ENCODE assay signal across 1 cellular context in the genomic region with DNA sequence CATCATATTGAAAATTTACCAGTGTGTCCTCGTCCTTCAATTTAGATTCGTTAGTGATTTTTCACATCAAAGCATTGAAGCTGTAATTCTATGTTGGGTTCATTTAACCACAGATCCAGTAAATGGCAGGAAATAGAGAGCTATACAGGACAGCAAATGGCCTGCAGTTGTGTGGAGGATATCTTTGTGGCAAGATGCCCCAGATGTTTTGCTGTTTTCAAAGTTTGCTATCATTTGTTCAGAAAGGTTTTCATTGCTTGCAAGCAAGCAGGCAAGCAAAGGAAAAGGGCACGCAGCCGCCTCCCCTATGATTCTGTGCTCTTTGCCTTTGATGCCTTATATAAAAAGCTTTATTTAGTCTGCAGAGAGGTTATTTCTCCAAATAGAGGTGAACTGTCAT.
TF ChIP-seq lines count a peak whose summit lies in the region.

No MANE protein-coding gene starts in this region.

TF ChIP-seq in SK-N-SH, 30 proteins besides CTCF, POLR2A, EP300 and RAD21 (continued from another document):
- TF ChIP-seq, protein P1, sequence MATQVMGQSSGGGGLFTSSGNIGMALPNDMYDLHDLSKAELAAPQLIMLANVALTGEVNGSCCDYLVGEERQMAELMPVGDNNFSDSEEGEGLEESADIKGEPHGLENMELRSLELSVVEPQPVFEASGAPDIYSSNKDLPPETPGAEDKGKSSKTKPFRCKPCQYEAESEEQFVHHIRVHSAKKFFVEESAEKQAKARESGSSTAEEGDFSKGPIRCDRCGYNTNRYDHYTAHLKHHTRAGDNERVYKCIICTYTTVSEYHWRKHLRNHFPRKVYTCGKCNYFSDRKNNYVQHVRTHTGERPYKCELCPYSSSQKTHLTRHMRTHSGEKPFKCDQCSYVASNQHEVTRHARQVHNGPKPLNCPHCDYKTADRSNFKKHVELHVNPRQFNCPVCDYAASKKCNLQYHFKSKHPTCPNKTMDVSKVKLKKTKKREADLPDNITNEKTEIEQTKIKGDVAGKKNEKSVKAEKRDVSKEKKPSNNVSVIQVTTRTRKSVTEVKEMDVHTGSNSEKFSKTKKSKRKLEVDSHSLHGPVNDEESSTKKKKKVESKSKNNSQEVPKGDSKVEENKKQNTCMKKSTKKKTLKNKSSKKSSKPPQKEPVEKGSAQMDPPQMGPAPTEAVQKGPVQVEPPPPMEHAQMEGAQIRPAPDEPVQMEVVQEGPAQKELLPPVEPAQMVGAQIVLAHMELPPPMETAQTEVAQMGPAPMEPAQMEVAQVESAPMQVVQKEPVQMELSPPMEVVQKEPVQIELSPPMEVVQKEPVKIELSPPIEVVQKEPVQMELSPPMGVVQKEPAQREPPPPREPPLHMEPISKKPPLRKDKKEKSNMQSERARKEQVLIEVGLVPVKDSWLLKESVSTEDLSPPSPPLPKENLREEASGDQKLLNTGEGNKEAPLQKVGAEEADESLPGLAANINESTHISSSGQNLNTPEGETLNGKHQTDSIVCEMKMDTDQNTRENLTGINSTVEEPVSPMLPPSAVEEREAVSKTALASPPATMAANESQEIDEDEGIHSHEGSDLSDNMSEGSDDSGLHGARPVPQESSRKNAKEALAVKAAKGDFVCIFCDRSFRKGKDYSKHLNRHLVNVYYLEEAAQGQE (IDR thresholded peaks at IDR 0.05; ENCODE audit: low read depth, low read length): no peak
- TF ChIP-seq CHD2 (IDR thresholded peaks at IDR 0.05; ENCODE audit: low read length, partially characterized antibody): no peak
- no peak for TF ChIP-seq SIN3A (IDR thresholded peaks at IDR 0.05; ENCODE audit: borderline replicate concordance, low read depth, low read length)
- TF ChIP-seq, protein P2, sequence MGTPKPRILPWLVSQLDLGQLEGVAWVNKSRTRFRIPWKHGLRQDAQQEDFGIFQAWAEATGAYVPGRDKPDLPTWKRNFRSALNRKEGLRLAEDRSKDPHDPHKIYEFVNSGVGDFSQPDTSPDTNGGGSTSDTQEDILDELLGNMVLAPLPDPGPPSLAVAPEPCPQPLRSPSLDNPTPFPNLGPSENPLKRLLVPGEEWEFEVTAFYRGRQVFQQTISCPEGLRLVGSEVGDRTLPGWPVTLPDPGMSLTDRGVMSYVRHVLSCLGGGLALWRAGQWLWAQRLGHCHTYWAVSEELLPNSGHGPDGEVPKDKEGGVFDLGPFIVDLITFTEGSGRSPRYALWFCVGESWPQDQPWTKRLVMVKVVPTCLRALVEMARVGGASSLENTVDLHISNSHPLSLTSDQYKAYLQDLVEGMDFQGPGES (IDR thresholded peaks at IDR 0.05; ENCODE audit: low read depth, low read length): no peak
- TF ChIP-seq SMC3 (IDR thresholded peaks at IDR 0.05; ENCODE audit: low read depth, low read length): no peak
